In the genomic region with DNA sequence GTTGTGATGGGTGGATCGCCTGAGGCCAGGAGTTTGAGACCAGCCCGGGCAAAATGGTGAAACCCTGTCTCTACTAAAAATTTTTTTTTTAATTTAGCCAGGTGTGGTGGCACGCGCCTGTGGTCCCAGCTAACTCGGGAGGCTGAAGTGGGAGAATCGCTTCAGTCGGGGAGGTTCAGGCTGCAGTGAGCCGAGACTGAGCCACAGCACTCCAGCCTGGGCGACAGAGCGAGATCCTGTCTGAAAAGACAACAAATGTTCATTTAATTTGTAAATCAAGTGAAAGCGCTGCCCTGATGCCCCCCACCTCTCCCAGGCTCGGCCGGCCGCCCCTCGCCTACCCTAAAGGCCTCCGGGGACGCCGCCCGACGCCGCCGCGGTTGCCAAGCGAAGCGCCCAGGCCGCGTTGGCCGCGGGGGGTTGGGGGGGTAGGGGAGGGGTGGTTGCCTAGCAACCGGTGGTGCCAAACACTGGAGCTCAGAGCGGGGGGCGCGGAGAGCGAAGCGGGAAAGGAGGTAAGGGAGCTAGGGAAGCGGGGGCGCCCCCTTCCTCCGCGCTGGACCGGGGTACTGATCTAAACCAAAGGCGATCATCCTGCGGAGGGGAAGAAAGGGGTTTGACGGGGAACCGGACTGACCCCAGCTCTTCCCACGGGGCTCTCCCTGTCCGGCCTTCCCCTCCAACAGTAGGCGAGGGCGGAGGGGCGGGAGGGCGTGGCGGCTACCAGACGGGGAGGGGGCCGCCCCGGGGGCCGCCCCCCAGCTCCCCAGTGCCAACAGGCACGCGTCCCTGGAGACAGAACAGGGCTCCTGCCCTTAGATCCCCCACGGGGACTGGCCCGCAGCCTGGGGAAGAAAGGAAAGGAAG, we compare ENCODE assay signal across 1 cellular context.
TF ChIP-seq lines count a peak whose summit lies in the region.

A gene with protein sequence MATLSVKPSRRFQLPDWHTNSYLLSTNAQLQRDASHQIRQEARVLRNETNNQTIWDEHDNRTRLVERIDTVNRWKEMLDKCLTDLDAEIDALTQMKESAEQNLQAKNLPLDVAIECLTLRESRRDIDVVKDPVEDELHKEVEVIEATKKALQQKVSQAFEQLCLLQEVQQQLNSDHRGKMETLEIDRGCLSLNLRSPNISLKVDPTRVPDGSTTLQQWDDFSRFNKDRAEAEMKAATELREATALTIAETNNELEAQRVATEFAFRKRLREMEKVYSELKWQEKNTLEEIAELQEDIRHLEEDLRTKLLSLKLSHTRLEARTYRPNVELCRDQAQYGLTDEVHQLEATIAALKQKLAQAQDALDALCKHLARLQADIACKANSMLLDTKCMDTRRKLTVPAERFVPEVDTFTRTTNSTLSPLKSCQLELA (plus strand): TSS at position 460 of the 867 bp plus-strand sequence. CDS start 828 bp downstream, outside the sequence.

TF ChIP-seq in H1, 55 proteins besides CTCF, POLR2A, EP300 and RAD21 (continued from another document):
- TF ChIP-seq CREB1 (IDR thresholded peaks at IDR 0.05), result peak; percentile 11; the same call in 1 of the 2 replicates
- peak; percentile 60 for TF ChIP-seq ASH2L (IDR thresholded peaks at IDR 0.05; ENCODE audit: low read length)
- TF ChIP-seq, protein P1, sequence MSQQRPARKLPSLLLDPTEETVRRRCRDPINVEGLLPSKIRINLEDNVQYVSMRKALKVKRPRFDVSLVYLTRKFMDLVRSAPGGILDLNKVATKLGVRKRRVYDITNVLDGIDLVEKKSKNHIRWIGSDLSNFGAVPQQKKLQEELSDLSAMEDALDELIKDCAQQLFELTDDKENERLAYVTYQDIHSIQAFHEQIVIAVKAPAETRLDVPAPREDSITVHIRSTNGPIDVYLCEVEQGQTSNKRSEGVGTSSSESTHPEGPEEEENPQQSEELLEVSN (IDR thresholded peaks at IDR 0.05), result no peak
- TF ChIP-seq CHD2 (IDR thresholded peaks at IDR 0.05; ENCODE audit: low read length), result no peak
- peak; percentile 80 for TF ChIP-seq KDM4A (IDR thresholded peaks at IDR 0.05; ENCODE audit: low read depth, low read length, severe bottlenecking)
- TF ChIP-seq, protein P2, sequence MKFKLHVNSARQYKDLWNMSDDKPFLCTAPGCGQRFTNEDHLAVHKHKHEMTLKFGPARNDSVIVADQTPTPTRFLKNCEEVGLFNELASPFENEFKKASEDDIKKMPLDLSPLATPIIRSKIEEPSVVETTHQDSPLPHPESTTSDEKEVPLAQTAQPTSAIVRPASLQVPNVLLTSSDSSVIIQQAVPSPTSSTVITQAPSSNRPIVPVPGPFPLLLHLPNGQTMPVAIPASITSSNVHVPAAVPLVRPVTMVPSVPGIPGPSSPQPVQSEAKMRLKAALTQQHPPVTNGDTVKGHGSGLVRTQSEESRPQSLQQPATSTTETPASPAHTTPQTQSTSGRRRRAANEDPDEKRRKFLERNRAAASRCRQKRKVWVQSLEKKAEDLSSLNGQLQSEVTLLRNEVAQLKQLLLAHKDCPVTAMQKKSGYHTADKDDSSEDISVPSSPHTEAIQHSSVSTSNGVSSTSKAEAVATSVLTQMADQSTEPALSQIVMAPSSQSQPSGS (IDR thresholded peaks at IDR 0.05; ENCODE audit: low read length), result no peak
- peak; percentile 16 to 65; a peak in 1 of 4 replicates for TF ChIP-seq SIN3A (conservative IDR thresholded peaks at IDR 0.05 in 1 of 2, IDR thresholded peaks at IDR 0.05 in 1 of 2; ENCODE audit: low read depth in 1 of 2, low read length in 2 of 2)
- TF ChIP-seq PHF8 (conservative IDR thresholded peaks at IDR 0.05; ENCODE audit: low read depth, low read length), result no peak
- TF ChIP-seq HDAC6 (IDR thresholded peaks at IDR 0.05; ENCODE audit: low read depth, low read length), result no peak
- TF ChIP-seq NANOG (IDR thresholded peaks at IDR 0.05; ENCODE audit: insufficient read depth, low read depth, low read length, poor library complexity, severe bottlenecking), result no peak
- TF ChIP-seq RBBP5 (IDR thresholded peaks at IDR 0.05; ENCODE audit: borderline replicate concordance, low read depth, low read length), result peak; percentile 61; the same call in 1 of the 2 replicates
- TF ChIP-seq HDAC2 (IDR thresholded peaks at IDR 0.05; ENCODE audit: borderline replicate concordance in 1 of 2, low read depth in 2 of 2, low read length in 2 of 2), result 0 out of 4 replicates have a peak, but pooled peaks of 1 of the 2 experiments have one; percentile 11
- TF ChIP-seq FOSL1 (IDR thresholded peaks at IDR 0.05; ENCODE audit: insufficient read depth, low read depth, low read length), result no peak
- no peak for TF ChIP-seq TEAD4 (IDR thresholded peaks at IDR 0.05; ENCODE audit: low read depth, low read length)
